9 cellular contexts compared by ENCODE assay signal in the genomic region with DNA sequence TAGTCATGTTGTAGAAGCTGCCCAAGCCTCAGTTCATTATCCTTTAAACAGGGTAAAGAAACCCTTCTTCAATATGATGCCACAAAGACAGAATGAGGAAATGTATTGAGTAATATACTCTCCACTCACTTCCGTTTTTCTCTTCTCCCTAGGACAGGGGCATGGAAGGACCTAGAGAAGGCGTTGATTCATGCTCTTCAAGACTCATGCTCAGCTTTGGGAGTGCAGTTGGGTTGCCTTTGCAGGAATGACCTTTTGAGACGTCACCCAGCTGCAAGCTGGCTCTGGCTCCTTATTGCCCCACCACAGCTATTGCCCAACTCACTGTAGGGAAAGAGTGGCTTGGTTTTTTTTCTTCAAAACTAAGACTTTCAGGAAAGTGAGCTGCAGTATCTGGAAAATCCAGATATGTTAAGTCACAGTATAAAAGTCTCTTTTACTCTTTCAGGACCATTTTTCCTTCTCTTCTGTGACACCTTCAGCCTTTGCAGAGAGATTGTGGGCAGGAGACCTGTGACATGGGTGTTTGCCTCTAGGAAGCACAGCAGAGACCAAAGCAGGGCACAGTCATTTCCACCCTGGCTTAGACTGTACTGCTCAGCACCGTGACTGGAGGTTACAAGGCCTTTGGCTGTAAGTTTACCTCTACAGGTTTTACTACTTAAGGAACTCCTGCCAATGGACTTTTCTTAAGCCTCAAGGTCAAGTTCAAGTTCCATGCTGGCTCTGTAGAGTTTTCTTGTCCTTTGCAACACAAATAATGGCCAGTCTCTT. TPM values are rescaled to one million over a fixed set of nuclear protein-coding genes. Genes with fewer than 3 reads are reported as not detected.
DNase-seq lines count a peak whose midpoint lies in the region; ATAC-seq and TF ChIP-seq lines count a peak whose summit lies in the region.
"Had no signal": no experiment of that assay in that cellular context is flagged by ENCODE, and none has a peak within 500 bp of the region (broad histone marks: within the 10 kb centered on the region; RNA-seq: fewer than 3 reads in every experiment).

No MANE protein-coding gene starts in this region.

- no peak for TF ChIP-seq RAD21 in SK-N-SH (IDR thresholded peaks at IDR 0.05; ENCODE audit: low read length)

- H3K9ac ChIP-seq in SK-N-SH: no peak overlapping the region

- no peak for TF ChIP-seq EP300 in SK-N-SH (IDR thresholded peaks at IDR 0.05; ENCODE audit: borderline replicate concordance in 1 of 2, low read depth in 1 of 2, low read length in 1 of 2)

- no peak overlapping the region for H2AFZ ChIP-seq in SK-N-SH (ENCODE audit: low read depth)

- peak overlapping the region; percentile 47 for H3K27ac Mint-ChIP-seq in CD8-positive, alpha-beta T cell
- no peak overlapping the region for H3K27ac Mint-ChIP-seq in central memory CD8-positive, alpha-beta T cell (ENCODE audit: low read depth)

- H3K36me3 ChIP-seq in CD8-positive, alpha-beta T cell (ENCODE audit: insufficient read depth, low read length): no peaks in the 10 kb centered on the region
- no peaks in the 10 kb centered on the region for H3K36me3 ChIP-seq in MG63
- no peaks in the 10 kb centered on the region for H3K36me3 ChIP-seq in SK-N-SH (replicated peaks in 1 of 2; ENCODE audit: control insufficient read depth in 1 of 2, insufficient read depth in 2 of 2, low read length in 1 of 2)

- intact Hi-C loops in CD8-positive, alpha-beta T cell (cut with DNase I, micrococcal nuclease): no loop called here

- H3K27me3 Mint-ChIP-seq in CD8-positive, alpha-beta T cell (ENCODE audit: low read depth): no peaks in the 10 kb centered on the region
- no peaks in the 10 kb centered on the region for H3K27me3 Mint-ChIP-seq in central memory CD8-positive, alpha-beta T cell

- ATAC-seq in CD8-positive, alpha-beta T cell: peak; percentile 69
- ATAC-seq in GM19455 (IDR thresholded peaks at IDR 0.05; ENCODE audit: unreplicated experiment) (peak; percentile 62), HG03520 (IDR thresholded peaks at IDR 0.05; ENCODE audit: unreplicated experiment) (peak; percentile 62)
- ATAC-seq in central memory CD8-positive, alpha-beta T cell (replicated peaks; ENCODE audit: extremely low read depth, poor library complexity, severe bottlenecking): peak; percentile 72

- no peaks in the 10 kb centered on the region for H3K27me3 ChIP-seq in CD8-positive, alpha-beta T cell (ENCODE audit: insufficient read depth, low read length)
- no peaks in the 10 kb centered on the region for H3K27me3 ChIP-seq in MG63
- H3K27me3 ChIP-seq in SK-N-SH (ENCODE audit: insufficient read depth): no peaks in the 10 kb centered on the region

- H3F3A ChIP-seq in SK-N-SH (replicated peaks; ENCODE audit: insufficient read depth): peaks cover 13% of the 10 kb centered on the region

- H3K4me2 ChIP-seq in SK-N-SH: no peak overlapping the region

- H3K9me3 Mint-ChIP-seq in CD8-positive, alpha-beta T cell: no peaks in the 10 kb centered on the region
- no peaks in the 10 kb centered on the region for H3K9me3 Mint-ChIP-seq in central memory CD8-positive, alpha-beta T cell

- H3K36me3 Mint-ChIP-seq in CD8-positive, alpha-beta T cell: no peaks in the 10 kb centered on the region
- peaks cover 2% of the 10 kb centered on the region for H3K36me3 Mint-ChIP-seq in central memory CD8-positive, alpha-beta T cell (ENCODE audit: insufficient read depth)

- H4K20me1 ChIP-seq in SK-N-SH (ENCODE audit: insufficient read depth): no peaks in the 10 kb centered on the region

- POLR2A ChIA-PET in CD8-positive, alpha-beta T cell (lab: Charles Lee): no interaction called here
- POLR2A ChIA-PET in SK-N-SH (lab: Yijun Ruan, JAX): no interaction called here

- no peak overlapping the region for H3K4me3 ChIP-seq in CD8-positive, alpha-beta T cell (ENCODE audit: low read depth, low read length)
- H3K4me3 ChIP-seq in MG63: no peak overlapping the region
- no peak overlapping the region for H3K4me3 ChIP-seq in SK-N-SH (ENCODE audit: low read depth in 2 of 2, low read length in 1 of 2)

- H3K4me3 Mint-ChIP-seq in CD8-positive, alpha-beta T cell: no peak overlapping the region
- H3K4me3 Mint-ChIP-seq in central memory CD8-positive, alpha-beta T cell: no peak overlapping the region

- peaks cover 56% of the 10 kb centered on the region for H3K4me1 Mint-ChIP-seq in CD8-positive, alpha-beta T cell (ENCODE audit: low read depth)
- peaks cover 44% of the 10 kb centered on the region for H3K4me1 Mint-ChIP-seq in central memory CD8-positive, alpha-beta T cell

- peak in 1 of 7 experiments; percentile 23 for DNase-seq in CD8-positive, alpha-beta T cell
- no peak for DNase-seq in central memory CD8-positive, alpha-beta T cell (ENCODE audit: low spot score in 2 of 2)
- peak; percentile 37 for DNase-seq in stimulated activated CD8-positive, alpha-beta memory T cell treated with anti-CD3 and anti-CD28 coated beads, Interleukin-4, amount 100 ng/mL, for 48 hours
- DNase-seq in MG63 (no peak), NCI-H748 (lab: John Stamatoyannopoulos, UW; ENCODE audit: unreplicated experiment) (no peak), SK-N-SH (no peak)

- H3K9me2 ChIP-seq in SK-N-SH: no peaks in the 10 kb centered on the region

- CTCF ChIA-PET in CD8-positive, alpha-beta T cell (lab: Charles Lee): interaction anchor here (1.3 kb wide), 1 partner anchor 10 kb away, joined by 4 read pairs; no protein-coding TSS in a partner anchor
- CTCF ChIA-PET in SK-N-SH (lab: Yijun Ruan, JAX): no interaction called here

- H3K9me3 ChIP-seq in CD8-positive, alpha-beta T cell (ENCODE audit: low read length): no peaks in the 10 kb centered on the region
- H3K9me3 ChIP-seq in MG63 (no peaks in the 10 kb centered on the region), SK-N-SH (no peaks in the 10 kb centered on the region)

- WGBS in SK-N-SH (ENCODE audit: low lambda C conversion rate): 82% methylated on average over 4 of the region's 4 CpGs

- peaks cover 15% of the 10 kb centered on the region for H3K4me1 ChIP-seq in CD8-positive, alpha-beta T cell (ENCODE audit: insufficient read depth, low read length)
- H3K4me1 ChIP-seq in SK-N-SH (ENCODE audit: control insufficient read depth in 1 of 2, insufficient read depth in 2 of 2, low read depth in 1 of 2, low read length in 1 of 2): peaks cover 1 to 6% of the 10 kb centered on the region in 2 experiments; a peak in 2 of 4 replicates

- no peaks in the 10 kb centered on the region for H3K79me2 ChIP-seq in SK-N-SH (ENCODE audit: insufficient read depth)

- TF ChIP-seq CTCF in CD8-positive, alpha-beta T cell (IDR thresholded peaks at IDR 0.05): no peak
- TF ChIP-seq CTCF in SK-N-SH (IDR thresholded peaks at IDR 0.05): no peak

- no peak overlapping the region for H3K27ac ChIP-seq in CD8-positive, alpha-beta T cell (ENCODE audit: low read depth, low read length)
- H3K27ac ChIP-seq in SK-N-SH (ENCODE audit: low read depth in 2 of 2, low read length in 1 of 2): no peak overlapping the region

TF ChIP-seq in SK-N-SH, 30 proteins besides CTCF, POLR2A, EP300 and RAD21 (continues in another document):
- TF ChIP-seq, protein P1, sequence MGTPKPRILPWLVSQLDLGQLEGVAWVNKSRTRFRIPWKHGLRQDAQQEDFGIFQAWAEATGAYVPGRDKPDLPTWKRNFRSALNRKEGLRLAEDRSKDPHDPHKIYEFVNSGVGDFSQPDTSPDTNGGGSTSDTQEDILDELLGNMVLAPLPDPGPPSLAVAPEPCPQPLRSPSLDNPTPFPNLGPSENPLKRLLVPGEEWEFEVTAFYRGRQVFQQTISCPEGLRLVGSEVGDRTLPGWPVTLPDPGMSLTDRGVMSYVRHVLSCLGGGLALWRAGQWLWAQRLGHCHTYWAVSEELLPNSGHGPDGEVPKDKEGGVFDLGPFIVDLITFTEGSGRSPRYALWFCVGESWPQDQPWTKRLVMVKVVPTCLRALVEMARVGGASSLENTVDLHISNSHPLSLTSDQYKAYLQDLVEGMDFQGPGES (IDR thresholded peaks at IDR 0.05; ENCODE audit: low read depth, low read length): no peak
- TF ChIP-seq, protein P2, sequence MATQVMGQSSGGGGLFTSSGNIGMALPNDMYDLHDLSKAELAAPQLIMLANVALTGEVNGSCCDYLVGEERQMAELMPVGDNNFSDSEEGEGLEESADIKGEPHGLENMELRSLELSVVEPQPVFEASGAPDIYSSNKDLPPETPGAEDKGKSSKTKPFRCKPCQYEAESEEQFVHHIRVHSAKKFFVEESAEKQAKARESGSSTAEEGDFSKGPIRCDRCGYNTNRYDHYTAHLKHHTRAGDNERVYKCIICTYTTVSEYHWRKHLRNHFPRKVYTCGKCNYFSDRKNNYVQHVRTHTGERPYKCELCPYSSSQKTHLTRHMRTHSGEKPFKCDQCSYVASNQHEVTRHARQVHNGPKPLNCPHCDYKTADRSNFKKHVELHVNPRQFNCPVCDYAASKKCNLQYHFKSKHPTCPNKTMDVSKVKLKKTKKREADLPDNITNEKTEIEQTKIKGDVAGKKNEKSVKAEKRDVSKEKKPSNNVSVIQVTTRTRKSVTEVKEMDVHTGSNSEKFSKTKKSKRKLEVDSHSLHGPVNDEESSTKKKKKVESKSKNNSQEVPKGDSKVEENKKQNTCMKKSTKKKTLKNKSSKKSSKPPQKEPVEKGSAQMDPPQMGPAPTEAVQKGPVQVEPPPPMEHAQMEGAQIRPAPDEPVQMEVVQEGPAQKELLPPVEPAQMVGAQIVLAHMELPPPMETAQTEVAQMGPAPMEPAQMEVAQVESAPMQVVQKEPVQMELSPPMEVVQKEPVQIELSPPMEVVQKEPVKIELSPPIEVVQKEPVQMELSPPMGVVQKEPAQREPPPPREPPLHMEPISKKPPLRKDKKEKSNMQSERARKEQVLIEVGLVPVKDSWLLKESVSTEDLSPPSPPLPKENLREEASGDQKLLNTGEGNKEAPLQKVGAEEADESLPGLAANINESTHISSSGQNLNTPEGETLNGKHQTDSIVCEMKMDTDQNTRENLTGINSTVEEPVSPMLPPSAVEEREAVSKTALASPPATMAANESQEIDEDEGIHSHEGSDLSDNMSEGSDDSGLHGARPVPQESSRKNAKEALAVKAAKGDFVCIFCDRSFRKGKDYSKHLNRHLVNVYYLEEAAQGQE (IDR thresholded peaks at IDR 0.05; ENCODE audit: low read depth, low read length): no peak
- TF ChIP-seq FOXJ3 (CRISPR knock-in tag; IDR thresholded peaks at IDR 0.05): no peak
- TF ChIP-seq RFX5 (IDR thresholded peaks at IDR 0.05; ENCODE audit: low read length): no peak
- no peak for TF ChIP-seq FOSL2 (IDR thresholded peaks at IDR 0.05; ENCODE audit: borderline replicate concordance, low read depth)
- no peak for TF ChIP-seq TAF1 (IDR thresholded peaks at IDR 0.05; ENCODE audit: borderline replicate concordance, low read depth, low read length)
- TF ChIP-seq, protein P3, sequence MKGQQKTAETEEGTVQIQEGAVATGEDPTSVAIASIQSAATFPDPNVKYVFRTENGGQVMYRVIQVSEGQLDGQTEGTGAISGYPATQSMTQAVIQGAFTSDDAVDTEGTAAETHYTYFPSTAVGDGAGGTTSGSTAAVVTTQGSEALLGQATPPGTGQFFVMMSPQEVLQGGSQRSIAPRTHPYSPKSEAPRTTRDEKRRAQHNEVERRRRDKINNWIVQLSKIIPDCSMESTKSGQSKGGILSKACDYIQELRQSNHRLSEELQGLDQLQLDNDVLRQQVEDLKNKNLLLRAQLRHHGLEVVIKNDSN (IDR thresholded peaks at IDR 0.05; ENCODE audit: borderline replicate concordance, low read depth): no peak
- no peak for TF ChIP-seq ELF1 (IDR thresholded peaks at IDR 0.05)

RNA-seq across cellular contexts. Expression of a gene that starts 39.5 kb away (rescaled TPM):
- total RNA-seq in CD8-positive, alpha-beta T cell: 10 to 100 TPM; 18.9 to 19.5 TPM
- total RNA-seq in MG63 (2014; rRNA removed; shearing (Covaris generic); ENCODE audit: low replicate concordance): not detected in 2 replicates
- not detected in 2 replicates for polyA plus RNA-seq in SK-N-SH (2012; rRNA removed)
- polyA plus RNA-seq in SK-N-SH (2012; cell fraction: cytosol; rRNA removed): not detected in 2 replicates
- not detected in 2 replicates for polyA plus RNA-seq in SK-N-SH (2012; cell fraction: nucleus; rRNA removed)
- polyA plus RNA-seq: neural cell had no signal

Comparison
In these comparisons a context has a peak if more than half of its experiments do, and no peak if none do; other contexts are left out.
1. RNA of a gene that starts 39.5 kb away (total RNA-seq): 18.9 to 19.5 TPM in CD8-positive, alpha-beta T cell; not detected in MG63; every median in the first group is over 10 times any median in the second.
2. Peak in every context shown above with its lines, with median percentiles within 50 percentile points of each other: ATAC-seq.